In genomic region chr13:98925949-98926348, GRCh38 we compare ENCODE assay signal across 1 cellular context.
TF ChIP-seq lines count a peak whose summit lies in the region.

No MANE protein-coding gene starts in this region.

TF ChIP-seq in GM23338, 12 proteins besides CTCF, POLR2A, EP300 and RAD21 (continued from another document):
- TF ChIP-seq, protein P1, sequence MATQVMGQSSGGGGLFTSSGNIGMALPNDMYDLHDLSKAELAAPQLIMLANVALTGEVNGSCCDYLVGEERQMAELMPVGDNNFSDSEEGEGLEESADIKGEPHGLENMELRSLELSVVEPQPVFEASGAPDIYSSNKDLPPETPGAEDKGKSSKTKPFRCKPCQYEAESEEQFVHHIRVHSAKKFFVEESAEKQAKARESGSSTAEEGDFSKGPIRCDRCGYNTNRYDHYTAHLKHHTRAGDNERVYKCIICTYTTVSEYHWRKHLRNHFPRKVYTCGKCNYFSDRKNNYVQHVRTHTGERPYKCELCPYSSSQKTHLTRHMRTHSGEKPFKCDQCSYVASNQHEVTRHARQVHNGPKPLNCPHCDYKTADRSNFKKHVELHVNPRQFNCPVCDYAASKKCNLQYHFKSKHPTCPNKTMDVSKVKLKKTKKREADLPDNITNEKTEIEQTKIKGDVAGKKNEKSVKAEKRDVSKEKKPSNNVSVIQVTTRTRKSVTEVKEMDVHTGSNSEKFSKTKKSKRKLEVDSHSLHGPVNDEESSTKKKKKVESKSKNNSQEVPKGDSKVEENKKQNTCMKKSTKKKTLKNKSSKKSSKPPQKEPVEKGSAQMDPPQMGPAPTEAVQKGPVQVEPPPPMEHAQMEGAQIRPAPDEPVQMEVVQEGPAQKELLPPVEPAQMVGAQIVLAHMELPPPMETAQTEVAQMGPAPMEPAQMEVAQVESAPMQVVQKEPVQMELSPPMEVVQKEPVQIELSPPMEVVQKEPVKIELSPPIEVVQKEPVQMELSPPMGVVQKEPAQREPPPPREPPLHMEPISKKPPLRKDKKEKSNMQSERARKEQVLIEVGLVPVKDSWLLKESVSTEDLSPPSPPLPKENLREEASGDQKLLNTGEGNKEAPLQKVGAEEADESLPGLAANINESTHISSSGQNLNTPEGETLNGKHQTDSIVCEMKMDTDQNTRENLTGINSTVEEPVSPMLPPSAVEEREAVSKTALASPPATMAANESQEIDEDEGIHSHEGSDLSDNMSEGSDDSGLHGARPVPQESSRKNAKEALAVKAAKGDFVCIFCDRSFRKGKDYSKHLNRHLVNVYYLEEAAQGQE (IDR thresholded peaks at IDR 0.05; ENCODE audit: unreplicated experiment) = no peak
- TF ChIP-seq POLR2AphosphoS5 (IDR thresholded peaks at IDR 0.05; ENCODE audit: low read depth) (no peak), STAT1 (IDR thresholded peaks at IDR 0.05; ENCODE audit: unreplicated experiment) (no peak)
